ENCODE assay signal across 21 cellular contexts in genomic region chr2:95388091-95388692, GRCh38. TPM values are rescaled to one million over a fixed set of nuclear protein-coding genes. Genes with fewer than 3 reads are reported as not detected.
DNase-seq lines count a peak whose midpoint lies in the region; ATAC-seq, FAIRE-seq and TF ChIP-seq lines count a peak whose summit lies in the region.
"Had no signal": no experiment of that assay in that cellular context is flagged by ENCODE, and none has a peak within 500 bp of the region (broad histone marks: within the 10 kb centered on the region; RNA-seq: fewer than 3 reads in every experiment).

No MANE protein-coding gene starts in this region.

- in situ Hi-C loops in HAP-1 (cut with MboI; ENCODE audit: low sequenced_read_pairs): no loop called here

- H3K9me2 ChIP-seq in GM23338 (ENCODE audit: insufficient read depth): no peaks in the 10 kb centered on the region

- no peak overlapping the region for H3K27ac ChIP-seq in GM23338 (ENCODE audit: low read depth)
- H3K27ac ChIP-seq: A549 had no signal

- H3K27me3 ChIP-seq in GM23338 (ENCODE audit: insufficient read depth) (0 out of 2 replicates have a peak, but pooled peaks cover 3% of the 10 kb centered on the region), bronchial epithelial cell (ENCODE audit: control insufficient read depth, insufficient read depth, low read length) (no peaks in the 10 kb centered on the region), HAP-1 (ENCODE audit: low read depth) (no peaks in the 10 kb centered on the region)
- H3K27me3 ChIP-seq: BE2C had no signal

- no peak overlapping the region for H3K4me3 ChIP-seq in GM23338
- H3K4me3 ChIP-seq in bronchial epithelial cell (ENCODE audit: low read depth, low read length): no peak overlapping the region
- H3K4me3 ChIP-seq in HAP-1: no peak overlapping the region
- H3K4me3 ChIP-seq: A549, GM12878 had no signal

- no peaks in the 10 kb centered on the region for H4K20me1 ChIP-seq in GM23338 (replicated peaks; ENCODE audit: insufficient read depth)

- H3K4me2 ChIP-seq in GM23338: no peak overlapping the region
- H3K4me2 ChIP-seq: A549 had no signal

- intact Hi-C loops in posterior vena cava (cut with DNase I): no loop called here

- H3K79me2 ChIP-seq in GM23338 (replicated peaks; ENCODE audit: insufficient read depth): no peaks in the 10 kb centered on the region

- peaks cover 2% of the 10 kb centered on the region; the same call in 2 of the 3 replicates for H3K9me3 Mint-ChIP-seq in GM23338
- H3K9me3 Mint-ChIP-seq: H9 had no signal

- DNase-seq in GM23338 (ENCODE audit: low spot score) (no peak), bronchial epithelial cell (ENCODE audit: low read depth) (no peak), islet precursor cell (peak; percentile 30), posterior vena cava (ENCODE audit: low spot score) (peak; percentile 44), NCI-H1930 (lab: John Stamatoyannopoulos, UW) (no peak), NCI-H2227 (lab: John Stamatoyannopoulos, UW; ENCODE audit: unreplicated experiment) (no peak), HAP-1 (ENCODE audit: low spot score in 2 of 2) (no peak)
- DNase-seq in central memory CD4-positive, alpha-beta T cell: no peak
- DNase-seq: BE2C, DMS79 treated with DMSO at 0.1 percent for 48 hours, H9, Karpas-422, MV-4-11, NCI-H1105 treated with DMSO at 0.1 percent for 48 hours, NCI-H2081, NCI-H2171, NCI-H524 treated with DMSO at 0.1 percent for 48 hours, Right ventricle myocardium superior had no signal

- no peak overlapping the region for H3K4me3 Mint-ChIP-seq in GM23338
- H3K4me3 Mint-ChIP-seq: H9 had no signal

- no peaks in the 10 kb centered on the region for H3K9me3 ChIP-seq in HAP-1
- H3K9me3 ChIP-seq: A549, BE2C had no signal

- H3K36me3 Mint-ChIP-seq in GM23338 (ENCODE audit: low read depth): no peaks in the 10 kb centered on the region

- no peaks in the 10 kb centered on the region; the same call in 1 of the 3 replicates for H3K4me1 Mint-ChIP-seq in GM23338

- ATAC-seq in GM23338: no peak

- H2AFZ ChIP-seq in GM23338: peak overlapping the region; percentile 96; the same call in 1 of the 2 replicates

- no peaks in the 10 kb centered on the region for H3F3A ChIP-seq in GM23338 (replicated peaks; ENCODE audit: low read depth)

- TF ChIP-seq CTCF in GM23338 (conservative IDR thresholded peaks at IDR 0.05; ENCODE audit: low read depth in 2 of 2) (no peak), bronchial epithelial cell (IDR thresholded peaks at IDR 0.05; ENCODE audit: insufficient read depth, low read length, severe bottlenecking) (no peak)

- H3K4me1 ChIP-seq in GM23338 (ENCODE audit: insufficient read depth) (no peaks in the 10 kb centered on the region), HAP-1 (no peaks in the 10 kb centered on the region)
- H3K4me1 ChIP-seq: A549, BE2C had no signal

- H3K36me3 ChIP-seq in GM23338 (ENCODE audit: insufficient read depth) (no peaks in the 10 kb centered on the region), bronchial epithelial cell (ENCODE audit: control insufficient read depth, insufficient read depth, low read length) (no peaks in the 10 kb centered on the region), HAP-1 (replicated peaks) (no peaks in the 10 kb centered on the region)
- H3K36me3 ChIP-seq: BE2C had no signal

- H3K27me3 Mint-ChIP-seq in GM23338 (ENCODE audit: insufficient read depth, low read depth, poor library complexity): peaks cover 20% of the 10 kb centered on the region

- peak; percentile 13 for FAIRE-seq in bronchial epithelial cell (lab: Jason Lieb, UNC)
- FAIRE-seq: A549, D721Med, GM12878 had no signal

- no peak overlapping the region for H3K27ac Mint-ChIP-seq in GM23338
- H3K27ac Mint-ChIP-seq: H9 had no signal

TF ChIP-seq in GM23338, 12 proteins besides CTCF, POLR2A, EP300 and RAD21:
- TF ChIP-seq ZNF114 (CRISPR knock-in tag; IDR thresholded peaks at IDR 0.05): no peak
- no peak for TF ChIP-seq ETS1 (IDR thresholded peaks at IDR 0.05)
- TF ChIP-seq EZH2 (IDR thresholded peaks at IDR 0.05; ENCODE audit: low read depth, unreplicated experiment): no peak

RNA-seq across cellular contexts. Expression of gene FAHD2A, which starts 14.3 kb away (rescaled TPM):
- total RNA-seq in GM23338 (2014; rRNA removed; shearing (Covaris generic)): 48.1 and 51.0 TPM in 2 replicates
- polyA plus RNA-seq in GM23338 (2016; fragmentation: Nextera tagmentation; extraction: Ambion mirVana): 26.8 and 27.6 TPM in 2 replicates
- 33.7 and 34.9 TPM in 2 replicates for total RNA-seq in bronchial epithelial cell
- total RNA-seq in posterior vena cava: 10 to 100 TPM; 14.1 to 18.3 TPM

Comparison
In these comparisons a context has a peak if more than half of its experiments do, and no peak if none do; other contexts are left out.
1. DNase-seq: peak in islet precursor cell (single experiment) and posterior vena cava (single experiment); none in GM23338 (single experiment), bronchial epithelial cell (single experiment), NCI-H1930 (0 of 2), NCI-H2227 (single experiment), central memory CD4-positive, alpha-beta T cell (single experiment) and HAP-1 (0 of 2).